8 cellular contexts compared by ENCODE assay signal in the genomic region with DNA sequence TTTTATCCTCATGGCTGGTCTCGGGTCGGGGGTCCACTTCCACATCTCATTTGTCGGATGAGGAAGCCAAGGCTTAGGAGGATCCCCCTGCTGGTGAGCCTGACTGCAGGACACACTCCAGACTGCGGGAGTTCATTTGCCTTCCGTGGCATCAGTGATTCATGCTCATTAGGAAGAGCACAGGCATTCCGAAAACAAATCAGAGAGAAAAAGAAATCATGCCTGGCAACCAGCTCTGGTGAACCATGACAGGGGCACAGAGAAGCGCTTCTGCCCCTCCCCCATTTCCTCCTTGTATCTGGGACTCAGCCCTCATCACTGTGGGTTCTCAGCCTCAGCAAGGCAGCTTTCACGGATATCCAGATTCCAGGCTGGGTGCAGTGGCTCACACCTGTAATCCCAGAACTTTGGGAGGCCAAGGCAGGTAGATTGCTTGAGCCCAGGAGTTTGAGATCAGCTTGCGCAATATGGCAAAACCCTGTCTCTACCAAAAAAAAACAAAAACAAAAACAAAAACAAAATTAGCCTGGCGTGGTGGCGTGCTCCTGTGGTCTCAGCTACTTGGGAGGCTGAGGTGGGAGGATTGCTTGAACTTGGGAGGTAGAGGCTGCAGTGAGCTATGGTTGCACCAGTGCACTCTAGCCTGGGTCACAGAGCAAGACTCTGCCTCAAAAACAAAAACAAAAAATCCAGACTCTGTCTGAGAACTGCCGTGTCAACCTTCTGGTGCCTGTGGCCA. TPM values are rescaled to one million over a fixed set of nuclear protein-coding genes. Genes with fewer than 3 reads are reported as not detected.
DNase-seq lines count a peak whose midpoint lies in the region; ATAC-seq and TF ChIP-seq lines count a peak whose summit lies in the region.

No MANE protein-coding gene starts in this region.

- intact Hi-C loops in activated B cell treated with CpG ODN at 0.5 μM for 24 hours (cut with micrococcal nuclease), result loop anchor here (1.0 kb wide), 7 partner anchors 12 to 78 kb away; a partner anchor contains a TSS

- H3K27ac ChIP-seq in mucosa of rectum (ENCODE audit: low read depth in 2 of 2, low read length in 2 of 2), result peak overlapping the region; percentile 80 to 82
- peak overlapping the region; percentile 91 for H3K27ac ChIP-seq in substantia nigra (ENCODE audit: low read depth, low read length, poor library complexity, severe bottlenecking)

- DNase-seq in GM10248 (ENCODE audit: extremely low spot score) (no peak), activated B cell treated with CpG ODN at 0.5 μM for 24 hours (peak; percentile 53), choroid plexus epithelial cell (ENCODE audit: low read depth) (peak; percentile 92), substantia nigra (lab: John Stamatoyannopoulos, UW) (peak in 9 of 49 donors; percentile 20 to 28 (median 22)), DMS153 treated with DMSO at 0.1 percent for 48 hours (lab: John Stamatoyannopoulos, UW; ENCODE audit: unreplicated experiment) (no peak)

- peak overlapping the region; percentile 99 for H3K27ac Mint-ChIP-seq in activated B cell treated with CpG ODN at 0.5 μM for 24 hours

- H3K27me3 Mint-ChIP-seq in activated B cell treated with CpG ODN at 0.5 μM for 24 hours, result no peaks in the 10 kb centered on the region

- peaks cover 5% of the 10 kb centered on the region for H3K36me3 Mint-ChIP-seq in activated B cell treated with CpG ODN at 0.5 μM for 24 hours (ENCODE audit: low read depth)

- H3K4me1 ChIP-seq in mucosa of rectum (ENCODE audit: control insufficient read depth in 2 of 2, insufficient read depth in 2 of 2, low read length in 2 of 2), result peaks cover 51 to 55% of the 10 kb centered on the region in 2 donors

- POLR2A ChIA-PET in GM10248 (lab: Yijun Ruan, JAX) (interaction anchor here (0.6 kb wide), 1 partner anchor 41 kb away, joined by 3 read pairs; no protein-coding TSS in a partner anchor), activated B cell treated with CpG ODN at 0.5 μM for 24 hours (lab: Charles Lee) (interaction anchor here (0.6 to 6.6 kb wide), 17 partner anchors 9 to 830 kb away, joined by 3 to 148 read pairs (median 9); a partner anchor contains a TSS)

- H3K36me3 ChIP-seq in mucosa of rectum (ENCODE audit: control insufficient read depth in 2 of 2, insufficient read depth in 2 of 2, low read length in 2 of 2), result no peaks in the 10 kb centered on the region

- no peaks in the 10 kb centered on the region for H3K27me3 ChIP-seq in mucosa of rectum (ENCODE audit: control insufficient read depth in 2 of 2, insufficient read depth in 2 of 2, low read length in 2 of 2)

- H3K4me3 ChIP-seq in choroid plexus epithelial cell (ENCODE audit: low read depth, low read length), result no peak overlapping the region
- no peak overlapping the region for H3K4me3 ChIP-seq in mucosa of rectum (ENCODE audit: low read length in 2 of 2)

- TF ChIP-seq CTCF in GM10248 (IDR thresholded peaks at IDR 0.05; ENCODE audit: control extremely low read depth, extremely low read depth, low read depth, missing control alignments) (peak; percentile 20), activated B cell treated with CpG ODN at 0.5 μM for 24 hours (IDR thresholded peaks at IDR 0.05) (no peak), choroid plexus epithelial cell (conservative IDR thresholded peaks at IDR 0.05; ENCODE audit: low read depth, low read length) (peak; percentile 82)

- no peak overlapping the region for H3K9ac ChIP-seq in mucosa of rectum (ENCODE audit: low read depth in 1 of 2, low read length in 2 of 2)

- peak; percentile 38 for ATAC-seq in HG03175 (IDR thresholded peaks at IDR 0.05; ENCODE audit: unreplicated experiment)
- peak; percentile 58 for ATAC-seq in activated B cell treated with CpG ODN at 0.5 μM for 24 hours (ENCODE audit: low read depth)
- ATAC-seq in HG03097 (IDR thresholded peaks at IDR 0.05; ENCODE audit: low FRiP score, unreplicated experiment), result no peak

- no peaks in the 10 kb centered on the region for H3K9me3 Mint-ChIP-seq in activated B cell treated with CpG ODN at 0.5 μM for 24 hours

- peaks cover 88% of the 10 kb centered on the region for H3K4me1 Mint-ChIP-seq in activated B cell treated with CpG ODN at 0.5 μM for 24 hours

- H3K9me3 ChIP-seq in mucosa of rectum (ENCODE audit: control insufficient read depth in 2 of 2, low read length in 2 of 2), result no peaks in the 10 kb centered on the region

- CTCF ChIA-PET in GM10248 (lab: Yijun Ruan, JAX), result interaction anchor here (0.9 to 4.6 kb wide), 19 partner anchors 7 to 260 kb away, joined by 3 to 33 read pairs (median 5); a partner anchor contains a TSS
- CTCF ChIA-PET in activated B cell treated with CpG ODN at 0.5 μM for 24 hours (lab: Charles Lee), result interaction anchor here (0.7 to 4.6 kb wide), 11 partner anchors 12 to 52 kb away, joined by 3 to 43 read pairs (median 4); a partner anchor contains a TSS

- peak overlapping the region; percentile 79 for H3K4me3 Mint-ChIP-seq in activated B cell treated with CpG ODN at 0.5 μM for 24 hours

RNA-seq across cellular contexts. Expression of a gene that starts 28.4 kb away (rescaled TPM):
- total RNA-seq in activated B cell treated with CpG ODN at 0.5 μM for 24 hours, result 8.6 and 8.8 TPM in 2 replicates

RNA-seq across cellular contexts. Expression of a gene that starts 51.5 kb away (rescaled TPM):
- total RNA-seq in activated B cell treated with CpG ODN at 0.5 μM for 24 hours, result 91.0 and 105 TPM in 2 replicates

RNA-seq across cellular contexts. Expression of a gene that starts 55.1 kb away (rescaled TPM):
- 55.6 and 56.2 TPM in 2 replicates for total RNA-seq in activated B cell treated with CpG ODN at 0.5 μM for 24 hours

Comparison
In these comparisons a context has a peak if more than half of its experiments do, and no peak if none do; other contexts are left out.
1. DNase-seq: peak in activated B cell treated with CpG ODN at 0.5 μM for 24 hours (single experiment) and choroid plexus epithelial cell (single experiment); none in GM10248 (single experiment) and DMS153 treated with DMSO at 0.1 percent for 48 hours (single experiment).